ENCODE assay signal across 9 cellular contexts in genomic region chr22:25235547-25236290, GRCh38. TPM values are rescaled to one million over a fixed set of nuclear protein-coding genes. Genes with fewer than 3 reads are reported as not detected.
DNase-seq lines count a peak whose midpoint lies in the region; ATAC-seq, FAIRE-seq and TF ChIP-seq lines count a peak whose summit lies in the region.
"Had no signal": no experiment of that assay in that cellular context is flagged by ENCODE, and none has a peak within 500 bp of the region (broad histone marks: within the 10 kb centered on the region; RNA-seq: fewer than 3 reads in every experiment).

No MANE protein-coding gene starts in this region.

- peaks cover 4% of the 10 kb centered on the region for H3K4me1 Mint-ChIP-seq in activated CD4-positive, alpha-beta T cell treated with anti-CD3 and anti-CD28 coated beads, Interleukin-2, amount 10 ng/mL, durations not matched to agents 7 days and 5 days

- peak; percentile 98 for ATAC-seq in HepG2

- H3K4me3 Mint-ChIP-seq in activated CD4-positive, alpha-beta T cell treated with anti-CD3 and anti-CD28 coated beads, Interleukin-2, amount 10 ng/mL, durations not matched to agents 7 days and 5 days, result no peak overlapping the region

- H3K36me3 ChIP-seq in HepG2 (replicated peaks in 1 of 2; ENCODE audit: control insufficient read depth in 1 of 2, insufficient read depth in 2 of 2, low read length in 2 of 2) (no peaks in the 10 kb centered on the region), sigmoid colon (no peaks in the 10 kb centered on the region)

- no peak overlapping the region for H3K27ac Mint-ChIP-seq in activated CD4-positive, alpha-beta T cell treated with anti-CD3 and anti-CD28 coated beads, Interleukin-2, amount 10 ng/mL, durations not matched to agents 7 days and 5 days

- peak; percentile 64 for FAIRE-seq in HepG2 (lab: Jason Lieb, UNC)

- H3K9me3 Mint-ChIP-seq in activated CD4-positive, alpha-beta T cell treated with anti-CD3 and anti-CD28 coated beads, Interleukin-2, amount 10 ng/mL, durations not matched to agents 7 days and 5 days, result no peaks in the 10 kb centered on the region

- H3K27me3 Mint-ChIP-seq in activated CD4-positive, alpha-beta T cell treated with anti-CD3 and anti-CD28 coated beads, Interleukin-2, amount 10 ng/mL, durations not matched to agents 7 days and 5 days, result peaks cover 34% of the 10 kb centered on the region

- H2AFZ ChIP-seq in HepG2 (ENCODE audit: low read length), result no peak overlapping the region

- 25% methylated on average over 12 of the region's 30 CpGs for WGBS in HepG2 (ENCODE audit: low lambda C conversion rate)
- WGBS in sigmoid colon, 2 donors, result 11 to 12% methylated on average over 30 of the region's 30 CpGs

- CTCF ChIA-PET in activated CD4-positive, alpha-beta T cell treated with anti-CD3 and anti-CD28 coated beads, Interleukin-2, amount 10 ng/mL, durations not matched to agents 7 days and 5 days (lab: Charles Lee), result no interaction called here
- CTCF ChIA-PET in HepG2 (lab: Yijun Ruan, JAX; ENCODE audit: low intra/inter-chr PET ratio, low total read pairs), result interaction anchor here (0.6 to 1.7 kb wide), 3 partner anchors 99 to 467 kb away, joined by 3 to 14 read pairs (median 4); no protein-coding TSS in a partner anchor

- POLR2A ChIA-PET in activated CD4-positive, alpha-beta T cell treated with anti-CD3 and anti-CD28 coated beads, Interleukin-2, amount 10 ng/mL, durations not matched to agents 7 days and 5 days (lab: Charles Lee), result no interaction called here
- POLR2A ChIA-PET in HepG2 (lab: Yijun Ruan, JAX), result no interaction called here

- TF ChIP-seq CTCF in HFF-Myc (IDR thresholded peaks at IDR 0.05; ENCODE audit: low read depth, low read length, missing control alignments) (peak; percentile 66), HepG2 (CRISPR knock-in tag; IDR thresholded peaks at IDR 0.05) (peak; percentile 99), sigmoid colon (IDR thresholded peaks at IDR 0.05) (peak in 1 of 4 experiments; percentile 22)

- H3K27me3 ChIP-seq in HepG2 (ENCODE audit: control insufficient read depth in 1 of 2, insufficient read depth in 2 of 2, low read length in 2 of 2) (peaks cover 2 to 19% of the 10 kb centered on the region in 2 experiments; a peak in 1 of 5 replicates), sigmoid colon (peaks cover 0 to 55% (median 25%) of the 10 kb centered on the region in 3 donors)

- H3K4me3 ChIP-seq in HFF-Myc (replicated peaks; ENCODE audit: low read depth, low read length), result no peak overlapping the region
- peak overlapping the region in 1 of 3 experiments; percentile 49; a peak in 1 of 6 replicates for H3K4me3 ChIP-seq in HepG2 (replicated peaks in 1 of 3; ENCODE audit: insufficient read depth in 1 of 3, low read depth in 2 of 3, low read length in 3 of 3)
- no peak overlapping the region for H3K4me3 ChIP-seq in sigmoid colon

- H3K4me1 ChIP-seq in HepG2 (ENCODE audit: insufficient read depth, low read length) (peaks cover 5% of the 10 kb centered on the region; the same call in 1 of the 2 replicates), sigmoid colon (peaks cover 0 to 6% (median 0%) of the 10 kb centered on the region in 4 donors)

- H3K27ac ChIP-seq in HepG2 (ENCODE audit: extremely low read length, insufficient read depth, low read length), result no peak overlapping the region
- H3K27ac ChIP-seq in sigmoid colon, result no peak overlapping the region

- no peak overlapping the region for H3K9ac ChIP-seq in HepG2 (ENCODE audit: insufficient read depth, low read depth, low read length)

- peak; percentile 95 for TF ChIP-seq RAD21 in HepG2 (CRISPR knock-in tag; IDR thresholded peaks at IDR 0.05)

- no TSS peak for BruUV-seq in HepG2 (replicated peaks; lab: Mats Ljungman, UMichigan)

- no peak for TF ChIP-seq EP300 in HepG2 (IDR thresholded peaks at IDR 0.05; ENCODE audit: low read depth in 2 of 2, low read length in 2 of 2)
- TF ChIP-seq EP300 in HepG2 (CRISPR knock-in tag; IDR thresholded peaks at IDR 0.05; ENCODE audit: borderline replicate concordance), result no peak
- no peak for TF ChIP-seq EP300 in sigmoid colon (IDR thresholded peaks at IDR 0.05)

- H4K20me1 ChIP-seq in HepG2 (ENCODE audit: insufficient read depth, low read length), result no peaks in the 10 kb centered on the region

- H3K79me2 ChIP-seq in HepG2 (ENCODE audit: insufficient read depth, low read length), result no peaks in the 10 kb centered on the region

- in situ Hi-C loops in Caki2 (cut with HindIII; ENCODE audit: low pct_unique_long_range_greater_than_20kb, low sequenced_read_pairs) (no loop called here), HepG2 (cut with HindIII; ENCODE audit: extremely low pct_ligation_motif_present, low pct_unique_long_range_greater_than_20kb) (loop anchor here (5.0 kb wide), 1 partner anchor 97 kb away; no protein-coding TSS in a partner anchor)

- DNase-seq in Caki2 (ENCODE audit: low read depth) (peak; percentile 69), HFF-Myc (ENCODE audit: extremely low read depth, low read depth) (peak; percentile 38), NCI-H446 (lab: John Stamatoyannopoulos, UW) (peak; percentile 19 to 85), dedifferentiated amniotic fluid mesenchymal stem cell (ENCODE audit: extremely low spot score) (peak; percentile 40), HepG2 (ENCODE audit: low spot score) (peak; percentile 71), sigmoid colon (no peak)
- peak; percentile 80 for DNase-seq in activated CD4-positive, alpha-beta T cell treated with anti-CD3 and anti-CD28 coated beads, Interleukin-2, amount 10 ng/mL, durations not matched to agents 7 days and 5 days
- DNase-seq in stimulated activated CD4-positive, alpha-beta T cell treated with anti-CD3 and anti-CD28 coated beads, TNF-alpha, amount 100 ng/mL, for 4 hours (ENCODE audit: low read depth in 3 of 3), result peak in 2 of 3 experiments; percentile 22 to 36

- TF ChIP-seq POLR2A in HepG2 (IDR thresholded peaks at IDR 0.05; ENCODE audit: insufficient read depth in 1 of 2, low read depth in 2 of 2, low read length in 2 of 2) (no peak), sigmoid colon (IDR thresholded peaks at IDR 0.05) (no peak)

- peak overlapping the region; percentile 53 for H3K4me2 ChIP-seq in HepG2 (ENCODE audit: low read depth, low read length)

- H3K9me3 ChIP-seq in HepG2 (ENCODE audit: low read length) (no peaks in the 10 kb centered on the region), sigmoid colon (no peaks in the 10 kb centered on the region)

- intact Hi-C loops in HepG2 (cut with micrococcal nuclease; ENCODE audit: unreplicated experiment) (loop anchor here (2.0 to 5.0 kb wide), 2 partner anchors 77 to 101 kb away; no protein-coding TSS in a partner anchor), sigmoid colon (cut with DNase I) (no loop called here)

- no peaks in the 10 kb centered on the region for H3K36me3 Mint-ChIP-seq in activated CD4-positive, alpha-beta T cell treated with anti-CD3 and anti-CD28 coated beads, Interleukin-2, amount 10 ng/mL, durations not matched to agents 7 days and 5 days (ENCODE audit: low read depth)

RNA-seq across cellular contexts. Expression of gene CRYBB2, which starts 16.3 kb away (rescaled TPM):
- total RNA-seq in Caki2 (2014; rRNA removed; shearing (Covaris generic); ENCODE audit: low replicate concordance), result not detected in 2 replicates
- total RNA-seq in activated CD4-positive, alpha-beta T cell treated with anti-CD3 and anti-CD28 coated beads, Interleukin-2, amount 10 ng/mL, durations not matched to agents 7 days and 5 days, result under 1 TPM in 1 of 2 experiments, not detected in 1; 0.45 TPM
- total RNA-seq in HepG2 (2016; rRNA removed; fragmentation: Illumina TruSeq; extraction: Trizol), result 0.18 TPM in 1 of 2 replicates, not detected in the other
- 0.26 TPM in 1 of 2 replicates, not detected in the other for total RNA-seq in HepG2 (2016; cell fraction: cytosol; rRNA removed; fragmentation: Illumina TruSeq; extraction: Trizol; ENCODE audit: low read depth)
- not detected in 2 replicates for total RNA-seq in HepG2 (2016; cell fraction: insoluble cytoplasmic fraction; rRNA removed; fragmentation: Illumina TruSeq; extraction: Trizol)
- 0.34 TPM in 1 of 2 replicates, not detected in the other for total RNA-seq in HepG2 (2016; cell fraction: membrane; rRNA removed; fragmentation: Illumina TruSeq; extraction: Trizol)
- not detected in 2 replicates for total RNA-seq in HepG2 (2016; cell fraction: nucleus; rRNA removed; fragmentation: Illumina TruSeq; extraction: Trizol)
- polyA plus RNA-seq in HepG2 (2011; rRNA removed), result 0.11 and 0.18 TPM in 2 replicates
- polyA plus RNA-seq in HepG2 (2011; cell fraction: cytosol; rRNA removed), result 0.11 TPM in 1 of 2 replicates, not detected in the other
- polyA plus RNA-seq in HepG2 (2011; cell fraction: nucleus; rRNA removed), result not detected in 2 replicates
- polyA plus RNA-seq in HepG2 (2012), result not detected in 2 replicates
- 0.21 TPM in 1 of 2 replicates, not detected in the other for polyA plus RNA-seq in HepG2 (2016; cell fraction: cytosol; fragmentation: Illumina TruSeq; extraction: Trizol; ENCODE audit: low read depth)
- not detected in 2 replicates for polyA plus RNA-seq in HepG2 (2016; cell fraction: insoluble cytoplasmic fraction; fragmentation: Illumina TruSeq; extraction: Trizol; ENCODE audit: low read depth)
- polyA plus RNA-seq in HepG2 (2016; cell fraction: membrane; fragmentation: Illumina TruSeq; extraction: Trizol; ENCODE audit: low read depth), result 0.22 TPM in 1 of 2 replicates, not detected in the other
- 0.61 TPM in 1 of 2 replicates, not detected in the other for polyA plus RNA-seq in HepG2 (2016; cell fraction: nucleus; fragmentation: Illumina TruSeq; extraction: Trizol; ENCODE audit: insufficient read depth, low read depth)
- 0.94 TPM in 1 of 2 replicates, not detected in the other for polyA minus RNA-seq in HepG2 (2011; rRNA and poly(A)+ RNA removed; ENCODE audit: low replicate concordance)
- not detected in 2 replicates for polyA minus RNA-seq in HepG2 (2011; cell fraction: cytosol; rRNA and poly(A)+ RNA removed)
- not detected in 2 replicates for polyA minus RNA-seq in HepG2 (2011; cell fraction: nucleus; rRNA and poly(A)+ RNA removed)
- 1 to 10 TPM in 1 of 4 donors, not detected in 3; 1.1 TPM for total RNA-seq in sigmoid colon
- polyA plus RNA-seq in sigmoid colon, result under 1 TPM in 1 of 3 donors, not detected in 2; 0.32 TPM
- total RNA-seq: T-helper 2 cell treated with Interferon-gamma antibody and Interleukin-4, amounts not matched to agents 100 ng/mL and 5 ng/mL, for 36 hours had no signal

RNA-seq across cellular contexts. Expression of gene CRYBB3, which starts 36.1 kb away (rescaled TPM):
- total RNA-seq in Caki2 (2014; rRNA removed; shearing (Covaris generic); ENCODE audit: low replicate concordance), result not detected in 2 replicates
- under 1 TPM; 0.25 to 0.57 TPM for total RNA-seq in activated CD4-positive, alpha-beta T cell treated with anti-CD3 and anti-CD28 coated beads, Interleukin-2, amount 10 ng/mL, durations not matched to agents 7 days and 5 days
- total RNA-seq in HepG2 (2016; rRNA removed; fragmentation: Illumina TruSeq; extraction: Trizol) (0.18 TPM in 1 of 2 replicates, not detected in the other), sigmoid colon (not detected)
- total RNA-seq in HepG2 (2016; cell fraction: cytosol; rRNA removed; fragmentation: Illumina TruSeq; extraction: Trizol; ENCODE audit: low read depth), result not detected in 2 replicates
- 0.50 TPM in 1 of 2 replicates, not detected in the other for total RNA-seq in HepG2 (2016; cell fraction: insoluble cytoplasmic fraction; rRNA removed; fragmentation: Illumina TruSeq; extraction: Trizol)
- 0.59 TPM in 1 of 2 replicates, not detected in the other for total RNA-seq in HepG2 (2016; cell fraction: membrane; rRNA removed; fragmentation: Illumina TruSeq; extraction: Trizol)
- total RNA-seq in HepG2 (2016; cell fraction: nucleus; rRNA removed; fragmentation: Illumina TruSeq; extraction: Trizol), result 0.50 TPM in 1 of 2 replicates, not detected in the other
- polyA plus RNA-seq in HepG2 (2011; rRNA removed) (0.28 and 0.60 TPM in 2 replicates), sigmoid colon (1 to 10 TPM in 1 of 3 donors, under 1 TPM in 1, not detected in 1; 0.67 to 1.4 TPM)
- polyA plus RNA-seq in HepG2 (2011; cell fraction: cytosol; rRNA removed), result 0.17 and 0.21 TPM in 2 replicates
- 2.3 and 3.5 TPM in 2 replicates for polyA plus RNA-seq in HepG2 (2011; cell fraction: nucleus; rRNA removed)
- 0.23 TPM in 1 of 2 replicates, not detected in the other for polyA plus RNA-seq in HepG2 (2012)
- polyA plus RNA-seq in HepG2 (2016; cell fraction: cytosol; fragmentation: Illumina TruSeq; extraction: Trizol; ENCODE audit: low read depth), result 0.20 and 0.32 TPM in 2 replicates
- polyA plus RNA-seq in HepG2 (2016; cell fraction: insoluble cytoplasmic fraction; fragmentation: Illumina TruSeq; extraction: Trizol; ENCODE audit: low read depth), result not detected in 2 replicates
- polyA plus RNA-seq in HepG2 (2016; cell fraction: membrane; fragmentation: Illumina TruSeq; extraction: Trizol; ENCODE audit: low read depth), result 0.38 TPM in 1 of 2 replicates, not detected in the other
- 0.99 and 1.1 TPM in 2 replicates for polyA plus RNA-seq in HepG2 (2016; cell fraction: nucleus; fragmentation: Illumina TruSeq; extraction: Trizol; ENCODE audit: insufficient read depth, low read depth)
- 0.48 TPM in 1 of 2 replicates, not detected in the other for polyA minus RNA-seq in HepG2 (2011; rRNA and poly(A)+ RNA removed; ENCODE audit: low replicate concordance)
- polyA minus RNA-seq in HepG2 (2011; cell fraction: cytosol; rRNA and poly(A)+ RNA removed), result not detected in 2 replicates
- not detected in 2 replicates for polyA minus RNA-seq in HepG2 (2011; cell fraction: nucleus; rRNA and poly(A)+ RNA removed)
